17 cellular contexts compared by ENCODE assay signal in the genomic region with DNA sequence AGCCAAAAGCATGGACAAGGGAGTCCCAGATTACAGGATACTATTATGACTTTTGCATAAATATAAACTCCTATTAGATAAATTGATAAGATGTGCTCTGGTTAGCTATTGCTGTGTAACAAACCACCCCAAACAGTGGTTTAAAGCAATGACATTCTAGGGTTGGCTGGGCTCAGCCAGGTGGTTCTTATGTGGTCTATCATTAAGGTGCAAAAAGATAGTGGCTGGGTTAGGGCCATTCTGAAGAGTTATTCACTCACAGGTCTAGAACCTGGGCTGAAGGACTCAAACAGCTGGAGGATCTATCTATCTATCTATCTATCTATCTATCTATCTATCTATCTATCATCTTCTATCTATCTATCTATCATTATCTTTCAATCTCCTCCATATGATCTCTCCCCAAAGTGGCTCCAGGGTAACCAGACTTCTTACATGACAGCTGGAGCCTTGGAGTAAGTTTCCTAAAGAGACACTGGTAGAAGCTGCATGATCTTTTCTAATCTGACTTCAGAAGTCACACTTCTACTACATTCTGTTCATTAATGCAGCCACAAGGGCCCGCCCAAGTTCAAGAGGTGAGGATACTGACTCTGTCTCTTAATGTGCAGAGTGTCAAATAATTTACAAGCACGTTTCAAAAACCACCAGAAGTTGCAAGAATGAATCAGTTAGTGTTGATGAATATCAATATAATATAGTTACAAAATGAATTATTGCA.
DNase-seq lines count a peak whose midpoint lies in the region; ATAC-seq and TF ChIP-seq lines count a peak whose summit lies in the region.
"Had no signal": no experiment of that assay in that cellular context is flagged by ENCODE, and none has a peak within 500 bp of the region (broad histone marks: within the 10 kb centered on the region; RNA-seq: fewer than 3 reads in every experiment).

No MANE protein-coding gene starts in this region.

- no peak for ATAC-seq in central memory CD8-positive, alpha-beta T cell (replicated peaks; ENCODE audit: extremely low read depth, poor library complexity, severe bottlenecking)
- ATAC-seq: Right ventricle myocardium inferior; stimulated activated naive B cell treated with anti-CD40 and anti-IgM and Interleukin-4, amounts not matched to agents 10 μg/mL and 1 μg/mL and 100 μg/mL, for 72 hours; T-helper 17 cell had no signal

- H3K9ac ChIP-seq in BLaER1 treated with 17β-estradiol and CSF1 and Interleukin-3, amounts not matched to agents 10 nM and 100 nM, result peak overlapping the region in 4 of 11 experiments; percentile 86 to 91 (median 90); a peak in 7 of 22 replicates

- H3K4me3 ChIP-seq in BLaER1 treated with 17β-estradiol and CSF1 and Interleukin-3, amounts not matched to agents 10 nM and 100 nM, result no peak overlapping the region
- H3K4me3 ChIP-seq in NB4 (ENCODE audit: low read depth, low read length), result no peak overlapping the region
- H3K4me3 ChIP-seq: ovary, transverse colon had no signal

- peaks cover 9 to 12% of the 10 kb centered on the region in 2 donors for H3K36me3 Mint-ChIP-seq in CD14-positive monocyte
- peaks cover 4% of the 10 kb centered on the region for H3K36me3 Mint-ChIP-seq in central memory CD8-positive, alpha-beta T cell (ENCODE audit: insufficient read depth)

- intact Hi-C loops in CD14-positive monocyte (cut with micrococcal nuclease), result no loop called here

- H3K4me3 Mint-ChIP-seq in CD14-positive monocyte, result no peak overlapping the region
- peak overlapping the region; percentile 1 for H3K4me3 Mint-ChIP-seq in central memory CD8-positive, alpha-beta T cell
- H3K4me3 Mint-ChIP-seq: stimulated activated naive B cell treated with anti-CD40 and anti-IgM and Interleukin-4, amounts not matched to agents 10 μg/mL and 1 μg/mL and 100 μg/mL, for 72 hours; T-helper 17 cell had no signal

- DNase-seq in CD14-positive monocyte (ENCODE audit: low spot score), result no peak
- peak; percentile 56 for DNase-seq in NB4 (ENCODE audit: low read depth)
- no peak for DNase-seq in central memory CD8-positive, alpha-beta T cell (ENCODE audit: low spot score in 2 of 2)
- DNase-seq in anterior cingulate cortex (lab: John Stamatoyannopoulos, UW), result no peak
- DNase-seq in AG08396 (ENCODE audit: low spot score), result no peak
- no peak for DNase-seq in activated gamma-delta T cell treated with Interleukin-2 at 50 U/mL for 16 hours
- DNase-seq: activated T-cell treated with anti-CD3 and anti-CD28 coated beads, Interleukin-2, amount 50 U/mL, for 1 hour; caudate nucleus; NCI-H1105; NCI-H2171 treated with DMSO at 0.1 percent for 48 hours; NCI-H82; ovary; stimulated activated naive B cell treated with anti-CD40 and anti-IgM and Interleukin-4, amounts not matched to agents 10 μg/mL and 1 μg/mL and 100 μg/mL, for 72 hours; T-helper 17 cell; transverse colon had no signal

- peak overlapping the region in 4 of 11 experiments; percentile 69 to 90 (median 85); a peak in 8 of 22 replicates for H3K4me2 ChIP-seq in BLaER1 treated with 17β-estradiol and CSF1 and Interleukin-3, amounts not matched to agents 10 nM and 100 nM

- H3K4me1 Mint-ChIP-seq in CD14-positive monocyte, result peaks cover 81% of the 10 kb centered on the region
- peaks cover 73% of the 10 kb centered on the region for H3K4me1 Mint-ChIP-seq in central memory CD8-positive, alpha-beta T cell

- H3K27ac Mint-ChIP-seq in CD14-positive monocyte, result peak overlapping the region; percentile 96 to 100 (median 99)
- H3K27ac Mint-ChIP-seq in central memory CD8-positive, alpha-beta T cell (ENCODE audit: low read depth), result peak overlapping the region; percentile 77
- H3K27ac Mint-ChIP-seq: stimulated activated naive B cell treated with anti-CD40 and anti-IgM and Interleukin-4, amounts not matched to agents 10 μg/mL and 1 μg/mL and 100 μg/mL, for 72 hours; T-helper 17 cell had no signal

- peaks cover 0 to 2% (median 0%) of the 10 kb centered on the region in 3 donors for H3K27me3 Mint-ChIP-seq in CD14-positive monocyte (ENCODE audit: low read depth in 3 of 3)
- no peaks in the 10 kb centered on the region for H3K27me3 Mint-ChIP-seq in central memory CD8-positive, alpha-beta T cell
- H3K27me3 Mint-ChIP-seq: stimulated activated naive B cell treated with anti-CD40 and anti-IgM and Interleukin-4, amounts not matched to agents 10 μg/mL and 1 μg/mL and 100 μg/mL, for 72 hours; T-helper 17 cell had no signal

- H3K9me3 Mint-ChIP-seq in CD14-positive monocyte, result peaks cover 0 to 8% (median 0%) of the 10 kb centered on the region in 7 donors
- peaks cover 5% of the 10 kb centered on the region for H3K9me3 Mint-ChIP-seq in central memory CD8-positive, alpha-beta T cell

- no peak for TF ChIP-seq CTCF in CD14-positive monocyte (IDR thresholded peaks at IDR 0.05)
- no peak for TF ChIP-seq CTCF in NB4 (IDR thresholded peaks at IDR 0.05; ENCODE audit: low read depth, low read length)

- H4K20me1 ChIP-seq in BLaER1 treated with 17β-estradiol and CSF1 and Interleukin-3, amounts not matched to agents 10 nM and 100 nM, result no peaks in the 10 kb centered on the region

- peaks cover 22 to 93% (median 53%) of the 10 kb centered on the region in 10 experiments for H3K4me1 ChIP-seq in BLaER1 treated with 17β-estradiol and CSF1 and Interleukin-3, amounts not matched to agents 10 nM and 100 nM

- peak overlapping the region in 8 of 11 experiments; percentile 96 to 100 (median 98); a peak in 13 of 22 replicates for H3K27ac ChIP-seq in BLaER1 treated with 17β-estradiol and CSF1 and Interleukin-3, amounts not matched to agents 10 nM and 100 nM
- H3K27ac ChIP-seq: ovary had no signal

- H3K27me3 ChIP-seq in BLaER1 treated with 17β-estradiol and CSF1 and Interleukin-3, amounts not matched to agents 10 nM and 100 nM, result no peaks in the 10 kb centered on the region
- H3K27me3 ChIP-seq: ovary, transverse colon had no signal

- TF ChIP-seq POLR2A in NB4 (IDR thresholded peaks at IDR 0.05; ENCODE audit: extremely low read depth, insufficient read length), result no peak

- H3K36me3 ChIP-seq in BLaER1 treated with 17β-estradiol and CSF1 and Interleukin-3, amounts not matched to agents 10 nM and 100 nM, result peaks cover 0 to 5% (median 0%) of the 10 kb centered on the region in 11 experiments; a peak in 1 of 22 replicates
- H3K36me3 ChIP-seq: ovary, transverse colon had no signal

- peaks cover 0 to 22% (median 11%) of the 10 kb centered on the region in 11 experiments; a peak in 13 of 22 replicates for H3K9me3 ChIP-seq in BLaER1 treated with 17β-estradiol and CSF1 and Interleukin-3, amounts not matched to agents 10 nM and 100 nM (replicated peaks in 1 of 11)
- H3K9me3 ChIP-seq: ovary, transverse colon had no signal
